ENCODE assay signal across 26 cellular contexts in the genomic region with DNA sequence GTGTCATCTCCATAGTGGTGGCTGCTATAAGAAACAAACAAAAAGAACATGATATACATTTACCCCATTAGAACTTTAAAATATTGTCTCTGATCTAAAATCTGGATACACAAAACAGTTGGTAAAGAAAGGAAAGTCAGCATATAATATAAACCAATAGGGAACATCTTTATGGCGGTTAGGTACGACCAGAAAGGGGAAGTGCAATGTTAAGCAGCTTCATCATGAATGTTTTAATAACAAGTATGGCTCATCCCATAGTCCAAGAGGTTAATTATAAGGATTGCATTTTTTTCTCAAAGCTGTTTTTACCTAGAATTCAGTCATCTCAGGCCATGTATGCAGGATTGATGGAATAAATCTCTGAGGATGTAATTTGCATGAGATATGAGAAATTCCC.
"Had no signal": no experiment of that assay in that cellular context is flagged by ENCODE, and none has a peak within 500 bp of the region (broad histone marks: within the 10 kb centered on the region; RNA-seq: fewer than 3 reads in every experiment).

No MANE protein-coding gene starts in this region.

- H2AFZ ChIP-seq: neural progenitor cell had no signal

- H3K4me3 ChIP-seq: esophagus muscularis mucosa, gastroesophageal sphincter, heart left ventricle, left lung, mucosa of descending colon, neural progenitor cell, prostate gland, right atrium auricular region, smooth muscle cell, suprapubic skin, transverse colon, upper lobe of right lung, uterus had no signal

- H3K4me1 ChIP-seq: esophagus muscularis mucosa, foreskin keratinocyte, gastroesophageal sphincter, heart left ventricle, left lung, neural progenitor cell, prostate gland, right atrium auricular region, suprapubic skin, transverse colon, upper lobe of right lung, uterus had no signal

- DNase-seq: dermis blood vessel endothelial cell; effector memory CD4-positive, alpha-beta T cell; foreskin keratinocyte; heart left ventricle; hippocampal formation; left cardiac atrium; left lung; mesenchymal stem cell; mucosa of descending colon; naive B cell; stimulated activated CD4-positive, alpha-beta T cell treated with anti-CD3 and anti-CD28 coated beads, Interleukin-12 subunit alpha, Interleukin-12 subunit beta, amount 100 ng/mL, for 4 hours; stimulated activated CD4-positive, alpha-beta T cell treated with anti-CD3 and anti-CD28 coated beads, Interleukin-1b, Interleukin-23, amount 100 ng/mL, for 48 hours; stimulated activated CD4-positive, alpha-beta T cell treated with anti-CD3 and anti-CD28 coated beads, Interleukin-4, amount 100 ng/mL, for 1 hour; stimulated activated CD8-positive, alpha-beta memory T cell treated with anti-CD3 and anti-CD28 coated beads, Interleukin-4, amount 100 ng/mL, for 48 hours; stimulated activated naive CD4-positive, alpha-beta T cell; stimulated activated naive CD8-positive, alpha-beta T cell treated with anti-CD3 and anti-CD28 coated beads, Interleukin-15, amount 100 ng/mL, for 72 hours; transverse colon; upper lobe of right lung; uterus had no signal

- H3K36me3 ChIP-seq: esophagus muscularis mucosa, gastroesophageal sphincter, heart left ventricle, left lung, neural progenitor cell, prostate gland, right atrium auricular region, suprapubic skin, transverse colon, upper lobe of right lung, uterus had no signal

- H3K27ac ChIP-seq: esophagus muscularis mucosa, foreskin keratinocyte, gastroesophageal sphincter, heart left ventricle, left lung, neural progenitor cell, prostate gland, right atrium auricular region, suprapubic skin, transverse colon, upper lobe of right lung, uterus had no signal

- H3K4me2 ChIP-seq: neural progenitor cell, smooth muscle cell had no signal

- H3K9me3 ChIP-seq: esophagus muscularis mucosa, gastroesophageal sphincter, left lung, mucosa of descending colon, prostate gland, right atrium auricular region, suprapubic skin, transverse colon, upper lobe of right lung, uterus had no signal
